28 cellular contexts compared by ENCODE assay signal in the genomic region with DNA sequence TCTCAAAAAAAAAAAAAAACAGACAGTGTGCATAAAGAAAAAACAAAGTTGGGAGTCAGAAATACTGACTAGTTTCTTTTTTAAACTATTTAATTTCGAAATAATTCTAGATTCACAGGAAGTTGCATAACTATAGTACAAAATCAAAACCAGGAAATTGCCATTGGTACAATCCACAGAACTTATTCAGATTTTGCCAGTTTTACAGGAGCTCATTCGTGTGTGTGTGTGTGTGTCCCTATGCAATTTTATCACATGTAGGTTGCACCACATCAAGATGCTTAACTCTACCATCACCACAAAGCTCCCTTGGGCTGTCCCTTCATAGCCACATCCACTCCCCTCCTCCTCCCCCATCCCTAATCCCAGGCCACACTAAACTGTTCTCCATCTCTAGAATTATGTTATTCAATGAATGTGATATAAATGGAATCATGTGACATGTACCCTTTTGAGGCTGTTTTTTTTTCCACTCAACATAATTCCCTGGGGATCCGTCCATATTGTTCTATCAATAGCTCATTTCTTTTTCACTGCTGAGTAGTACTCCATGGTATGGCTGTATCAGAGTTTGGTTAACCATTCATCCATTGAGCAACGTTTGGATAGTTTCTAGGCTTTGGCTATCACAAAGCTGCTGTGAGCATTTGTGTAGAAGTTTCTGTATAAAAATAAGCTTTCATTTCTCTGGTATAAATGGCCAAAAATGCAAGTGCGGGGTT. TPM values are rescaled to one million over a fixed set of nuclear protein-coding genes. Genes with fewer than 3 reads are reported as not detected.
DNase-seq lines count a peak whose midpoint lies in the region; ATAC-seq, FAIRE-seq and TF ChIP-seq lines count a peak whose summit lies in the region.
"Had no signal": no experiment of that assay in that cellular context is flagged by ENCODE, and none has a peak within 500 bp of the region (broad histone marks: within the 10 kb centered on the region; RNA-seq: fewer than 3 reads in every experiment).

No MANE protein-coding gene starts in this region.

- H2AFZ ChIP-seq in ACC112 (ENCODE audit: low read length, unreplicated experiment) (peak overlapping the region; percentile 1), GM23248 (0 out of 2 replicates have a peak overlapping the region, but pooled peaks have one; percentile 35), K562 (ENCODE audit: low read depth, low read length) (no peak overlapping the region)
- H2AFZ ChIP-seq: parathyroid adenoma had no signal

- CTCF ChIA-PET in K562 (lab: Yijun Ruan, JAX; ENCODE audit: low intra/inter-chr PET ratio), result no interaction called here

- H3K4me1 ChIP-seq in ACC112 (ENCODE audit: control insufficient read depth, insufficient read depth, low read length, unreplicated experiment) (no peaks in the 10 kb centered on the region), GM23248 (ENCODE audit: insufficient read depth) (0 out of 2 replicates have a peak, but pooled peaks cover 4% of the 10 kb centered on the region), K562 (replicated peaks in 1 of 2; ENCODE audit: control insufficient read depth in 2 of 2, insufficient read depth in 2 of 2, low read length in 2 of 2) (peaks cover 0 to under 1% of the 10 kb centered on the region in 2 experiments; a peak in 1 of 5 replicates), vagina (no peaks in the 10 kb centered on the region)
- H3K4me1 ChIP-seq: ascending aorta, heart left ventricle, parathyroid adenoma, tibial nerve had no signal

- TF ChIP-seq POLR2A in K562 (conservative IDR thresholded peaks at IDR 0.05) (no peak), H54 (IDR thresholded peaks at IDR 0.05; ENCODE audit: low read depth, low read length) (no peak), vagina (IDR thresholded peaks at IDR 0.05) (no peak)

- H4K20me1 ChIP-seq in GM23248 (ENCODE audit: insufficient read depth), result no peaks in the 10 kb centered on the region
- no peaks in the 10 kb centered on the region for H4K20me1 ChIP-seq in K562 (replicated peaks; ENCODE audit: control insufficient read depth, insufficient read depth, low read length)
- H4K20me1 ChIP-seq: BLaER1 treated with 17β-estradiol and CSF1 and Interleukin-3, amounts not matched to agents 10 nM and 100 nM had no signal

- peak; percentile 55 for DNase-seq in GM23248
- DNase-seq in K562 (ENCODE audit: extremely low read depth in 1 of 4, low spot score in 3 of 4), result no peak
- peak; percentile 65 for DNase-seq in fibroblast of the aortic adventitia (ENCODE audit: low read depth)
- DNase-seq in DMS53 treated with DMSO at 0.1 percent for 48 hours (lab: John Stamatoyannopoulos, UW; ENCODE audit: unreplicated experiment), result no peak
- DNase-seq in H54 (ENCODE audit: insufficient read length, low spot score), result no peak
- no peak for DNase-seq in NCI-H774 (lab: John Stamatoyannopoulos, UW)
- DNase-seq in vagina (ENCODE audit: extremely low spot score in 2 of 2), result no peak
- DNase-seq: ACHN; activated CD8-positive, alpha-beta T cell treated with anti-CD3 and anti-CD28 coated beads for 36 hours; Calu3; heart left ventricle; HFFc6; Kasumi-1; mammary epithelial cell; NCI-H1092; NCI-H187; NCI-H526; SK-N-SH; stimulated activated CD4-positive, alpha-beta T cell treated with anti-CD3 and anti-CD28 coated beads, Interleukin-1b, Interleukin-23, amount 100 ng/mL, for 48 hours; T-helper 17 cell had no signal

- no peak for TF ChIP-seq RAD21 in K562 (CRISPR knock-in tag; conservative IDR thresholded peaks at IDR 0.05 in 1 of 2, IDR thresholded peaks at IDR 0.05 in 1 of 2)

- FAIRE-seq in K562 (lab: Jason Lieb, UNC) (no peak), H54 (lab: Jason Lieb, UNC) (no peak)
- FAIRE-seq: endometrium had no signal

- no peaks in the 10 kb centered on the region for H3K9me3 ChIP-seq in GM23248 (ENCODE audit: low read depth)
- no peaks in the 10 kb centered on the region for H3K9me3 ChIP-seq in K562 (replicated peaks; ENCODE audit: control insufficient read depth, insufficient read depth, low read depth, low read length)
- no peaks in the 10 kb centered on the region for H3K9me3 ChIP-seq in vagina
- H3K9me3 ChIP-seq: ascending aorta, heart left ventricle, SK-N-SH, tibial nerve had no signal

- TF ChIP-seq EP300 in K562 (IDR thresholded peaks at IDR 0.05; ENCODE audit: low read length), result no peak

- H3K9ac ChIP-seq in GM23248, result no peak overlapping the region
- no peak overlapping the region for H3K9ac ChIP-seq in K562 (ENCODE audit: insufficient read depth in 1 of 2, low read depth in 2 of 2, low read length in 2 of 2)
- H3K9ac ChIP-seq: BLaER1 treated with 17β-estradiol and CSF1 and Interleukin-3, amounts not matched to agents 10 nM and 100 nM; parathyroid adenoma; SK-N-SH had no signal

- H3F3A ChIP-seq in GM23248 (ENCODE audit: insufficient read depth), result peaks cover 7% of the 10 kb centered on the region; the same call in 1 of the 2 replicates

- H3K36me3 ChIP-seq in ACC112 (ENCODE audit: insufficient read depth, low read length) (no peaks in the 10 kb centered on the region), GM23248 (ENCODE audit: low read depth) (no peaks in the 10 kb centered on the region), K562 (ENCODE audit: control insufficient read depth, insufficient read depth, low read length) (no peaks in the 10 kb centered on the region), vagina (no peaks in the 10 kb centered on the region)
- H3K36me3 ChIP-seq: ascending aorta; BLaER1 treated with 17β-estradiol and CSF1 and Interleukin-3, amounts not matched to agents 10 nM and 100 nM; heart left ventricle; tibial nerve had no signal

- no peak for ATAC-seq in K562
- ATAC-seq: activated CD8-positive, alpha-beta T cell treated with anti-CD3 and anti-CD28 coated beads for 36 hours; heart left ventricle; T-helper 17 cell had no signal

- H3K4me3 ChIP-seq in ACC112 (ENCODE audit: low read depth, low read length) (no peak overlapping the region), GM23248 (no peak overlapping the region), K562 (no peak overlapping the region), fibroblast of the aortic adventitia (ENCODE audit: low read depth, low read length) (no peak overlapping the region), vagina (no peak overlapping the region)
- H3K4me3 ChIP-seq: ascending aorta; BLaER1 treated with 17β-estradiol and CSF1 and Interleukin-3, amounts not matched to agents 10 nM and 100 nM; heart left ventricle; smooth muscle cell; tibial nerve had no signal

- WGBS in GM23248 (ENCODE audit: low coverage in 1 of 2, low lambda C conversion rate in 2 of 2, missing lambda C conversion rate in 2 of 2), 2 experiments, result 61% methylated on average over 5 of the region's 5 CpGs
- WGBS in K562 (ENCODE audit: insufficient coverage, low coverage, missing lambda C conversion rate), result 32% methylated on average over 4 of the region's 5 CpGs

- H3K4me2 ChIP-seq in GM23248 (ENCODE audit: unreplicated experiment), result no peak overlapping the region
- no peak overlapping the region for H3K4me2 ChIP-seq in K562 (ENCODE audit: insufficient read depth, low read length)
- H3K4me2 ChIP-seq: SK-N-SH, smooth muscle cell had no signal

- peak overlapping the region; percentile 61 for H3K27ac ChIP-seq in ACC112 (ENCODE audit: low read depth, low read length)
- peak overlapping the region; percentile 20; the same call in 1 of the 2 replicates for H3K27ac ChIP-seq in GM23248
- H3K27ac ChIP-seq in K562 (ENCODE audit: extremely low read depth, low read depth, low read length), result no peak overlapping the region
- H3K27ac ChIP-seq in vagina, result no peak overlapping the region
- H3K27ac ChIP-seq: ascending aorta, parathyroid adenoma, RWPE1, tibial nerve had no signal

- intact Hi-C loops in K562 (cut with micrococcal nuclease) (no loop called here), vagina (cut with DNase I) (no loop called here)

- no peak for TF ChIP-seq CTCF in K562 (IDR thresholded peaks at IDR 0.05 in 2 of 3, conservative IDR thresholded peaks at IDR 0.05 in 1 of 3; ENCODE audit: insufficient read depth in 2 of 3, low read depth in 1 of 3, low read length in 3 of 3)
- no peak for TF ChIP-seq CTCF in fibroblast of the aortic adventitia (IDR thresholded peaks at IDR 0.05; ENCODE audit: insufficient read depth, low read length)
- no peak for TF ChIP-seq CTCF in vagina (IDR thresholded peaks at IDR 0.05)

- H3K9me2 ChIP-seq in GM23248 (ENCODE audit: insufficient read depth), result no peaks in the 10 kb centered on the region
- H3K9me2 ChIP-seq: SK-N-SH had no signal

- POLR2A ChIA-PET in K562 (lab: Yijun Ruan, JAX), result no interaction called here

- no peaks in the 10 kb centered on the region for H3K27me3 ChIP-seq in ACC112 (ENCODE audit: insufficient read depth, low read length)
- H3K27me3 ChIP-seq in GM23248 (replicated peaks; ENCODE audit: insufficient read depth), result no peaks in the 10 kb centered on the region
- H3K27me3 ChIP-seq in K562 (ENCODE audit: control insufficient read depth in 2 of 2, insufficient read depth in 2 of 2, low read length in 2 of 2), result peaks cover 0 to 1% of the 10 kb centered on the region in 2 experiments; a peak in 2 of 5 replicates
- H3K27me3 ChIP-seq in vagina, result no peaks in the 10 kb centered on the region
- H3K27me3 ChIP-seq: ascending aorta; BLaER1 treated with 17β-estradiol and CSF1 and Interleukin-3, amounts not matched to agents 10 nM and 100 nM; tibial nerve had no signal

- BruUV-seq in K562 (replicated peaks; lab: Mats Ljungman, UMichigan), result no TSS peak

- in situ Hi-C loops in GM23248 (cut with MboI), result no loop called here
- in situ Hi-C loops in K562 (cut with MboI), result no loop called here

- H3K9me1 ChIP-seq in K562 (ENCODE audit: control insufficient read depth, insufficient read depth, low read length), result no peaks in the 10 kb centered on the region

- H3K79me2 ChIP-seq in ACC112 (ENCODE audit: control insufficient read depth, insufficient read depth, low read length, unreplicated experiment) (no peaks in the 10 kb centered on the region), GM23248 (ENCODE audit: insufficient read depth) (no peaks in the 10 kb centered on the region), K562 (ENCODE audit: control insufficient read depth, insufficient read depth, low read length) (no peaks in the 10 kb centered on the region)
- H3K79me2 ChIP-seq: parathyroid adenoma had no signal

RNA-seq across cellular contexts. Expression of a gene that starts 16.3 kb away (rescaled TPM):
- 206 and 285 TPM in 2 replicates for total RNA-seq in GM23248 (2014; rRNA removed; shearing (Covaris generic))
- polyA plus RNA-seq in GM23248 (2016; fragmentation: Nextera tagmentation; extraction: Ambion mirVana) (129 and 130 TPM in 2 replicates), K562 (2011; rRNA removed) (66.2 and 106 TPM in 2 replicates), K562 (2014; fragmentation: Illumina TruSeq; extraction: Trizol) (168 and 178 TPM in 2 replicates), K562 (2014; fragmentation: Nextera tagmentation; extraction: Ambion mirVana) (100 to 1,000 TPM in 1 of 2 experiments, 10 to 100 TPM in 1; 51.3 to 119 TPM), K562 (2014; rRNA removed) (138 and 150 TPM in 2 replicates)
- total RNA-seq in K562 (2011; cell fraction: chromatin; rRNA removed; ENCODE audit: low replicate concordance), result 184 and 523 TPM in 2 replicates
- 105 and 114 TPM in 2 replicates for total RNA-seq in K562 (2011; cell fraction: nucleolus; rRNA removed)
- total RNA-seq in K562 (2011; cell fraction: nucleoplasm; rRNA removed), result 219 and 321 TPM in 2 replicates
- total RNA-seq in K562 (2014; rRNA removed) (132 and 138 TPM in 2 replicates), K562 (2014; rRNA removed; fragmentation: Illumina TruSeq; extraction: Trizol) (156 and 177 TPM in 2 replicates), K562 (2015; rRNA removed; fragmentation: Illumina TruSeq; extraction: Trizol) (119 and 132 TPM in 2 replicates), K562 (2021) (213 and 232 TPM in 2 replicates), fibroblast of the aortic adventitia (ENCODE audit: low replicate concordance) (209 and 316 TPM in 2 replicates), vagina (202 TPM)
- 26.7 and 35.7 TPM in 2 replicates for polyA plus RNA-seq in K562 (2011; cell fraction: cytosol; rRNA removed)
- 67.8 and 77.0 TPM in 2 replicates for polyA plus RNA-seq in K562 (2011; cell fraction: nucleus; rRNA removed)
- 92.5 and 137 TPM in 2 replicates for polyA plus RNA-seq in K562 (2012)
- polyA minus RNA-seq in K562 (2011; rRNA and poly(A)+ RNA removed), result 207 and 251 TPM in 2 replicates
- polyA minus RNA-seq in K562 (2011; cell fraction: cytosol; rRNA and poly(A)+ RNA removed), result 78.8 and 134 TPM in 2 replicates
- 130 and 179 TPM in 2 replicates for polyA minus RNA-seq in K562 (2011; cell fraction: nucleus; rRNA and poly(A)+ RNA removed)

Comparison
In these comparisons a context has a peak if more than half of its experiments do, and no peak if none do; other contexts are left out.
1. H3K27ac ChIP-seq: peak in ACC112 (single experiment) and GM23248 (single experiment); none in K562 (single experiment) and vagina (single experiment).
2. DNase-seq: peak in GM23248 (single experiment) and fibroblast of the aortic adventitia (single experiment); none in K562 (0 of 4), DMS53 treated with DMSO at 0.1 percent for 48 hours (single experiment), H54 (single experiment), NCI-H774 (single experiment) and vagina (0 of 2).